In genomic region chr3:194200422-194201060, GRCh38 we compare ENCODE assay signal across 19 cellular contexts.
"Had no signal": no experiment of that assay in that cellular context is flagged by ENCODE, and none has a peak within 500 bp of the region (broad histone marks: within the 10 kb centered on the region; RNA-seq: fewer than 3 reads in every experiment).

No MANE protein-coding gene starts in this region.

- DNase-seq: activated CD4-positive, alpha-beta T cell treated with anti-CD3 and anti-CD28 coated beads, Interleukin-2, amount 10 ng/mL, durations not matched to agents 24 days and 14 days; activated CD8-positive, alpha-beta T cell treated with anti-CD3 and anti-CD28 coated beads for 36 hours; activated naive CD4-positive, alpha-beta T cell treated with anti-CD3 and anti-CD28 coated beads for 36 hours; activated T-cell treated with anti-CD3 and anti-CD28 coated beads, Interleukin-2, amount 50 U/mL, for 1 hour; anterior cingulate cortex; colonic mucosa; esophagus squamous epithelium; foreskin fibroblast; hippocampal formation; mammary epithelial cell; mucosa of descending colon; naive B cell; ovary; sigmoid colon; stimulated activated naive B cell treated with anti-CD40 and anti-IgM and Interleukin-4, amounts not matched to agents 10 μg/mL and 1 μg/mL and 100 μg/mL, for 72 hours had no signal

- H3K27ac ChIP-seq: colonic mucosa, esophagus squamous epithelium, neural progenitor cell, ovary, sigmoid colon had no signal

- H3K4me1 ChIP-seq: colonic mucosa had no signal

- H3K36me3 Mint-ChIP-seq: brain; naive B cell; neural progenitor cell; stimulated activated naive B cell treated with anti-CD40 and anti-IgM and Interleukin-4, amounts not matched to agents 10 μg/mL and 1 μg/mL and 100 μg/mL, for 72 hours had no signal

- H3K36me3 ChIP-seq: colonic mucosa, esophagus squamous epithelium, neural progenitor cell, ovary, sigmoid colon had no signal

- H3K27me3 ChIP-seq: ovary had no signal

- H3K9me3 ChIP-seq: colonic mucosa, esophagus squamous epithelium, mucosa of descending colon, ovary, sigmoid colon had no signal

- H3K4me3 ChIP-seq: colonic mucosa, esophagus squamous epithelium, mucosa of descending colon, neural progenitor cell, ovary, sigmoid colon had no signal

- H3K9ac ChIP-seq: neural progenitor cell had no signal

- ATAC-seq: activated CD8-positive, alpha-beta T cell treated with anti-CD3 and anti-CD28 coated beads for 36 hours; left lobe of liver; mucosa of descending colon; stimulated activated naive B cell treated with anti-CD40 and anti-IgM and Interleukin-4, amounts not matched to agents 10 μg/mL and 1 μg/mL and 100 μg/mL, for 72 hours had no signal

- H3K4me2 ChIP-seq: neural progenitor cell had no signal

- H3K9me3 Mint-ChIP-seq: activated CD8-positive, alpha-beta T cell treated with anti-CD3 and anti-CD28 coated beads for 36 hours; activated naive CD4-positive, alpha-beta T cell treated with anti-CD3 and anti-CD28 coated beads for 36 hours; central memory CD8-positive, alpha-beta T cell; naive B cell; stimulated activated naive B cell treated with anti-CD40 and anti-IgM and Interleukin-4, amounts not matched to agents 10 μg/mL and 1 μg/mL and 100 μg/mL, for 72 hours had no signal

- H2AFZ ChIP-seq: neural progenitor cell had no signal

- H3K4me3 Mint-ChIP-seq: activated CD4-positive, alpha-beta T cell treated with anti-CD3 and anti-CD28 coated beads, Interleukin-2, amount 10 ng/mL, durations not matched to agents 24 days and 14 days; activated CD8-positive, alpha-beta T cell treated with anti-CD3 and anti-CD28 coated beads for 36 hours; activated naive CD4-positive, alpha-beta T cell treated with anti-CD3 and anti-CD28 coated beads for 36 hours; brain; central memory CD8-positive, alpha-beta T cell; neural progenitor cell; stimulated activated naive B cell treated with anti-CD40 and anti-IgM and Interleukin-4, amounts not matched to agents 10 μg/mL and 1 μg/mL and 100 μg/mL, for 72 hours had no signal

- H3K27ac Mint-ChIP-seq: activated CD4-positive, alpha-beta T cell treated with anti-CD3 and anti-CD28 coated beads, Interleukin-2, amount 10 ng/mL, durations not matched to agents 24 days and 14 days; activated CD8-positive, alpha-beta T cell treated with anti-CD3 and anti-CD28 coated beads for 36 hours; activated naive CD4-positive, alpha-beta T cell treated with anti-CD3 and anti-CD28 coated beads for 36 hours; brain; naive B cell; neural progenitor cell; stimulated activated naive B cell treated with anti-CD40 and anti-IgM and Interleukin-4, amounts not matched to agents 10 μg/mL and 1 μg/mL and 100 μg/mL, for 72 hours had no signal
